Comparison of ENCODE assay signal across 1 cellular context in the genomic region with DNA sequence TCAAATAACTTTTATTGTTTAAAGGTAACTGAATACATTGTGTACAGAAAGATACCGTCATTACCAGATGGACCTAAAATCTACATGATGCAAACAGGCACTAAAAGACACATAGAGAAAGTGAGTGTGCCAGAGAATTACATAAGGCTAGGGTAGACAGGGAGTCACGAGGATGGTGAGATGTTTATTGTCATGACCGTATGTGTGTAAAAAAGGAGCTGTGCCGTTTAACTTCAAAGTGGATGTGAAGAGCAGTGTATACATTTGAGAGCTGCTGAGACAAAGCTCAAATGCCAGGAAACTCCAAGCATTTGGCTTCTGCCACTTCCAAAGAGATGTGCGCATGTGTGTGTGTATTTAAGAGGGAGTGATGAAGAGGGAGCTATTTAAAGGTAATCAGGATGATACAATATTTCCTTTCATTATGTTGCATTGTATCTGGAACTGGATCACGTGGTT.
A peak's percentile ranks its signal among the peaks of the same experiment; 100 is the strongest.
TF ChIP-seq lines count a peak whose summit lies in the region.

No MANE protein-coding gene starts in this region.

TF ChIP-seq in HEK293, 187 proteins besides CTCF, POLR2A, EP300 and RAD21 (continued from another document and continues in another):
- TF ChIP-seq, protein P1, sequence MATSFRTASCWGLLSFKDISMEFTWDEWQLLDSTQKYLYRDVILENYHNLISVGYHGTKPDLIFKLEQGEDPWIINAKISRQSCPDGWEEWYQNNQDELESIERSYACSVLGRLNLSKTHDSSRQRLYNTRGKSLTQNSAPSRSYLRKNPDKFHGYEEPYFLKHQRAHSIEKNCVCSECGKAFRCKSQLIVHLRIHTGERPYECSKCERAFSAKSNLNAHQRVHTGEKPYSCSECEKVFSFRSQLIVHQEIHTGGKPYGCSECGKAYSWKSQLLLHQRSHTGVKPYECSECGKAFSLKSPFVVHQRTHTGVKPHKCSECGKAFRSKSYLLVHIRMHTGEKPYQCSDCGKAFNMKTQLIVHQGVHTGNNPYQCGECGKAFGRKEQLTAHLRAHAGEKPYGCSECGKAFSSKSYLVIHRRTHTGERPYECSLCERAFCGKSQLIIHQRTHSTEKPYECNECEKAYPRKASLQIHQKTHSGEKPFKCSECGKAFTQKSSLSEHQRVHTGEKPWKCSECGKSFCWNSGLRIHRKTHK (tag by site-specific recombination; IDR thresholded peaks at IDR 0.05), result no peak
- TF ChIP-seq ZNF777 (tag by site-specific recombination; IDR thresholded peaks at IDR 0.05; ENCODE audit: borderline replicate concordance) (no peak), OSR2 (tag by site-specific recombination; IDR thresholded peaks at IDR 0.05) (peak; percentile 34; the same call in 1 of the 2 replicates), REPIN1 (tag by site-specific recombination; IDR thresholded peaks at IDR 0.05; ENCODE audit: low read depth) (no peak), BCL11B (tag by site-specific recombination; IDR thresholded peaks at IDR 0.05; ENCODE audit: low read depth) (no peak), ZNF341 (tag by site-specific recombination; IDR thresholded peaks at IDR 0.05; ENCODE audit: low read depth) (no peak), GLIS1 (tag by site-specific recombination; IDR thresholded peaks at IDR 0.05) (peak; percentile 19), ZNF248 (tag by site-specific recombination; IDR thresholded peaks at IDR 0.05) (no peak), ZNF391 (tag by site-specific recombination; IDR thresholded peaks at IDR 0.05; ENCODE audit: borderline replicate concordance, low read depth) (no peak), ZNF610 (tag by site-specific recombination; IDR thresholded peaks at IDR 0.05; ENCODE audit: borderline replicate concordance) (no peak), ZNF549 (tag by site-specific recombination; IDR thresholded peaks at IDR 0.05) (no peak), ZNF19 (tag by site-specific recombination; IDR thresholded peaks at IDR 0.05; ENCODE audit: low read depth) (no peak), ZNF433 (tag by site-specific recombination; IDR thresholded peaks at IDR 0.05; ENCODE audit: low read depth) (no peak), ZNF132 (tag by site-specific recombination; IDR thresholded peaks at IDR 0.05; ENCODE audit: borderline replicate concordance) (no peak), SP7 (tag by site-specific recombination; IDR thresholded peaks at IDR 0.05) (no peak), FEZF1 (tag by site-specific recombination; IDR thresholded peaks at IDR 0.05) (peak; percentile 67), ZNF2 (tag by site-specific recombination; IDR thresholded peaks at IDR 0.05) (no peak), ZNF561 (tag by site-specific recombination; IDR thresholded peaks at IDR 0.05; ENCODE audit: borderline replicate concordance) (0 out of 2 replicates have a peak, but pooled peaks have one; percentile 25), ZNF214 (tag by site-specific recombination; IDR thresholded peaks at IDR 0.05; ENCODE audit: borderline replicate concordance) (no peak), ZIC2 (tag by site-specific recombination; IDR thresholded peaks at IDR 0.05) (no peak), ZNF544 (tag by site-specific recombination; IDR thresholded peaks at IDR 0.05) (no peak), ZNF658 (tag by site-specific recombination; IDR thresholded peaks at IDR 0.05) (no peak), ZBTB48 (tag by site-specific recombination; IDR thresholded peaks at IDR 0.05) (no peak), ZNF366 (tag by site-specific recombination; conservative IDR thresholded peaks at IDR 0.05) (no peak), ZNF701 (tag by site-specific recombination; IDR thresholded peaks at IDR 0.05) (no peak), BCL11A (tag by site-specific recombination; IDR thresholded peaks at IDR 0.05; ENCODE audit: low read depth) (no peak), SCRT1 (tag by site-specific recombination; IDR thresholded peaks at IDR 0.05; ENCODE audit: borderline replicate concordance) (no peak), EGR2 (tag by site-specific recombination; IDR thresholded peaks at IDR 0.05; ENCODE audit: low read depth) (no peak), ZNF133 (tag by site-specific recombination; IDR thresholded peaks at IDR 0.05) (no peak), ZNF654 (tag by site-specific recombination; IDR thresholded peaks at IDR 0.05; ENCODE audit: low read depth) (no peak), ZNF211 (tag by site-specific recombination; IDR thresholded peaks at IDR 0.05; ENCODE audit: low read depth) (no peak), ZNF621 (tag by site-specific recombination; IDR thresholded peaks at IDR 0.05) (no peak)
- TF ChIP-seq, protein P2, sequence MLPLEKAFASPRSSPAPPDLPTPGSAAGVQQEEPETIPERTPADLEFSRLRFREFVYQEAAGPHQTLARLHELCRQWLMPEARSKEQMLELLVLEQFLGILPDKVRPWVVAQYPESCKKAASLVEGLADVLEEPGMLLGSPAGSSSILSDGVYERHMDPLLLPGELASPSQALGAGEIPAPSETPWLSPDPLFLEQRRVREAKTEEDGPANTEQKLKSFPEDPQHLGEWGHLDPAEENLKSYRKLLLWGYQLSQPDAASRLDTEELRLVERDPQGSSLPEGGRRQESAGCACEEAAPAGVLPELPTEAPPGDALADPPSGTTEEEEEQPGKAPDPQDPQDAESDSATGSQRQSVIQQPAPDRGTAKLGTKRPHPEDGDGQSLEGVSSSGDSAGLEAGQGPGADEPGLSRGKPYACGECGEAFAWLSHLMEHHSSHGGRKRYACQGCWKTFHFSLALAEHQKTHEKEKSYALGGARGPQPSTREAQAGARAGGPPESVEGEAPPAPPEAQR (tag by site-specific recombination; IDR thresholded peaks at IDR 0.05), result no peak
- TF ChIP-seq, protein P3, sequence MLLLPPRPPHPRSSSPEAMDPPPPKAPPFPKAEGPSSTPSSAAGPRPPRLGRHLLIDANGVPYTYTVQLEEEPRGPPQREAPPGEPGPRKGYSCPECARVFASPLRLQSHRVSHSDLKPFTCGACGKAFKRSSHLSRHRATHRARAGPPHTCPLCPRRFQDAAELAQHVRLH (tag by site-specific recombination; IDR thresholded peaks at IDR 0.05), result no peak
- TF ChIP-seq, protein P4, sequence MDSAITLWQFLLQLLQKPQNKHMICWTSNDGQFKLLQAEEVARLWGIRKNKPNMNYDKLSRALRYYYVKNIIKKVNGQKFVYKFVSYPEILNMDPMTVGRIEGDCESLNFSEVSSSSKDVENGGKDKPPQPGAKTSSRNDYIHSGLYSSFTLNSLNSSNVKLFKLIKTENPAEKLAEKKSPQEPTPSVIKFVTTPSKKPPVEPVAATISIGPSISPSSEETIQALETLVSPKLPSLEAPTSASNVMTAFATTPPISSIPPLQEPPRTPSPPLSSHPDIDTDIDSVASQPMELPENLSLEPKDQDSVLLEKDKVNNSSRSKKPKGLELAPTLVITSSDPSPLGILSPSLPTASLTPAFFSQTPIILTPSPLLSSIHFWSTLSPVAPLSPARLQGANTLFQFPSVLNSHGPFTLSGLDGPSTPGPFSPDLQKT (IDR thresholded peaks at IDR 0.05; ENCODE audit: borderline replicate concordance, low read depth, low read length), result no peak
- TF ChIP-seq, protein P5, sequence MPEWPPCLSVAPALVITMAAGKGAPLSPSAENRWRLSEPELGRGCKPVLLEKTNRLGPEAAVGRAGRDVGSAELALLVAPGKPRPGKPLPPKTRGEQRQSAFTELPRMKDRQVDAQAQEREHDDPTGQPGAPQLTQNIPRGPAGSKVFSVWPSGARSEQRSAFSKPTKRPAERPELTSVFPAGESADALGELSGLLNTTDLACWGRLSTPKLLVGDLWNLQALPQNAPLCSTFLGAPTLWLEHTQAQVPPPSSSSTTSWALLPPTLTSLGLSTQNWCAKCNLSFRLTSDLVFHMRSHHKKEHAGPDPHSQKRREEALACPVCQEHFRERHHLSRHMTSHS (tag by site-specific recombination; IDR thresholded peaks at IDR 0.05), result no peak
- TF ChIP-seq, protein P6, sequence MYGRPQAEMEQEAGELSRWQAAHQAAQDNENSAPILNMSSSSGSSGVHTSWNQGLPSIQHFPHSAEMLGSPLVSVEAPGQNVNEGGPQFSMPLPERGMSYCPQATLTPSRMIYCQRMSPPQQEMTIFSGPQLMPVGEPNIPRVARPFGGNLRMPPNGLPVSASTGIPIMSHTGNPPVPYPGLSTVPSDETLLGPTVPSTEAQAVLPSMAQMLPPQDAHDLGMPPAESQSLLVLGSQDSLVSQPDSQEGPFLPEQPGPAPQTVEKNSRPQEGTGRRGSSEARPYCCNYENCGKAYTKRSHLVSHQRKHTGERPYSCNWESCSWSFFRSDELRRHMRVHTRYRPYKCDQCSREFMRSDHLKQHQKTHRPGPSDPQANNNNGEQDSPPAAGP (tag by site-specific recombination; IDR thresholded peaks at IDR 0.05), result no peak
- TF ChIP-seq, protein P7, sequence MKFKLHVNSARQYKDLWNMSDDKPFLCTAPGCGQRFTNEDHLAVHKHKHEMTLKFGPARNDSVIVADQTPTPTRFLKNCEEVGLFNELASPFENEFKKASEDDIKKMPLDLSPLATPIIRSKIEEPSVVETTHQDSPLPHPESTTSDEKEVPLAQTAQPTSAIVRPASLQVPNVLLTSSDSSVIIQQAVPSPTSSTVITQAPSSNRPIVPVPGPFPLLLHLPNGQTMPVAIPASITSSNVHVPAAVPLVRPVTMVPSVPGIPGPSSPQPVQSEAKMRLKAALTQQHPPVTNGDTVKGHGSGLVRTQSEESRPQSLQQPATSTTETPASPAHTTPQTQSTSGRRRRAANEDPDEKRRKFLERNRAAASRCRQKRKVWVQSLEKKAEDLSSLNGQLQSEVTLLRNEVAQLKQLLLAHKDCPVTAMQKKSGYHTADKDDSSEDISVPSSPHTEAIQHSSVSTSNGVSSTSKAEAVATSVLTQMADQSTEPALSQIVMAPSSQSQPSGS (tag by site-specific recombination; IDR thresholded peaks at IDR 0.05; ENCODE audit: low read depth), result peak; percentile 33; the same call in 1 of the 2 replicates
- TF ChIP-seq, protein P8, sequence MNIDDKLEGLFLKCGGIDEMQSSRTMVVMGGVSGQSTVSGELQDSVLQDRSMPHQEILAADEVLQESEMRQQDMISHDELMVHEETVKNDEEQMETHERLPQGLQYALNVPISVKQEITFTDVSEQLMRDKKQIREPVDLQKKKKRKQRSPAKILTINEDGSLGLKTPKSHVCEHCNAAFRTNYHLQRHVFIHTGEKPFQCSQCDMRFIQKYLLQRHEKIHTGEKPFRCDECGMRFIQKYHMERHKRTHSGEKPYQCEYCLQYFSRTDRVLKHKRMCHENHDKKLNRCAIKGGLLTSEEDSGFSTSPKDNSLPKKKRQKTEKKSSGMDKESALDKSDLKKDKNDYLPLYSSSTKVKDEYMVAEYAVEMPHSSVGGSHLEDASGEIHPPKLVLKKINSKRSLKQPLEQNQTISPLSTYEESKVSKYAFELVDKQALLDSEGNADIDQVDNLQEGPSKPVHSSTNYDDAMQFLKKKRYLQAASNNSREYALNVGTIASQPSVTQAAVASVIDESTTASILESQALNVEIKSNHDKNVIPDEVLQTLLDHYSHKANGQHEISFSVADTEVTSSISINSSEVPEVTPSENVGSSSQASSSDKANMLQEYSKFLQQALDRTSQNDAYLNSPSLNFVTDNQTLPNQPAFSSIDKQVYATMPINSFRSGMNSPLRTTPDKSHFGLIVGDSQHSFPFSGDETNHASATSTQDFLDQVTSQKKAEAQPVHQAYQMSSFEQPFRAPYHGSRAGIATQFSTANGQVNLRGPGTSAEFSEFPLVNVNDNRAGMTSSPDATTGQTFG (tag by site-specific recombination; IDR thresholded peaks at IDR 0.05; ENCODE audit: borderline replicate concordance), result no peak
- TF ChIP-seq, protein P9, sequence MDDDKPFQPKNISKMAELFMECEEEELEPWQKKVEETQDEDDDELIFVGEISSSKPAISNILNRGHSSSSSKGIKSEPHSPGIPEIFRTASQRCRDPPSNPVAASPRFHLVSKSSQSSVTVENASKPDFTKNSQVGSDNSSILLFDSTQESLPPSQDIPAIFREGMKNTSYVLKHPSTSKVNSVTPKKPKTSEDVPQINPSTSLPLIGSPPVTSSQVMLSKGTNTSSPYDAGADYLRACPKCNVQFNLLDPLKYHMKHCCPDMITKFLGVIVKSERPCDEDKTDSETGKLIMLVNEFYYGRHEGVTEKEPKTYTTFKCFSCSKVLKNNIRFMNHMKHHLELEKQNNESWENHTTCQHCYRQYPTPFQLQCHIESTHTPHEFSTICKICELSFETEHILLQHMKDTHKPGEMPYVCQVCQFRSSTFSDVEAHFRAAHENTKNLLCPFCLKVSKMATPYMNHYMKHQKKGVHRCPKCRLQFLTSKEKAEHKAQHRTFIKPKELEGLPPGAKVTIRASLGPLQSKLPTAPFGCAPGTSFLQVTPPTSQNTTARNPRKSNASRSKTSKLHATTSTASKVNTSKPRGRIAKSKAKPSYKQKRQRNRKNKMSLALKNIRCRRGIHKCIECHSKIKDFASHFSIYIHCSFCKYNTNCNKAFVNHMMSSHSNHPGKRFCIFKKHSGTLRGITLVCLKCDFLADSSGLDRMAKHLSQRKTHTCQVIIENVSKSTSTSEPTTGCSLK (tag by site-specific recombination; IDR thresholded peaks at IDR 0.05), result no peak
- TF ChIP-seq, protein P10, sequence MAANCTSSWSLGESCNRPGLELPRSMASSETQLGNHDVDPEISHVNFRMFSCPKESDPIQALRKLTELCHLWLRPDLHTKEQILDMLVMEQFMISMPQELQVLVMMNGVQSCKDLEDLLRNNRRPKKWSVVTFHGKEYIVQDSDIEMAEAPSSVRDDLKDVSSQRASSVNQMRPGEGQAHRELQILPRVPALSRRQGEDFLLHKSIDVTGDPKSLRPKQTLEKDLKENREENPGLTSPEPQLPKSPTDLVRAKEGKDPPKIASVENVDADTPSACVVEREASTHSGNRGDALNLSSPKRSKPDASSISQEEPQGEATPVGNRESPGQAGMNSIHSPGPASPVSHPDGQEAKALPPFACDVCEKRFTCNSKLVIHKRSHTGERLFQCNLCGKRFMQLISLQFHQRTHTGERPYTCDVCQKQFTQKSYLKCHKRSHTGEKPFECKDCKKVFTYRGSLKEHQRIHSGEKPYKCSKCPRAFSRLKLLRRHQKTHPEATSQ (tag by site-specific recombination; IDR thresholded peaks at IDR 0.05), result no peak
- TF ChIP-seq, protein P11, sequence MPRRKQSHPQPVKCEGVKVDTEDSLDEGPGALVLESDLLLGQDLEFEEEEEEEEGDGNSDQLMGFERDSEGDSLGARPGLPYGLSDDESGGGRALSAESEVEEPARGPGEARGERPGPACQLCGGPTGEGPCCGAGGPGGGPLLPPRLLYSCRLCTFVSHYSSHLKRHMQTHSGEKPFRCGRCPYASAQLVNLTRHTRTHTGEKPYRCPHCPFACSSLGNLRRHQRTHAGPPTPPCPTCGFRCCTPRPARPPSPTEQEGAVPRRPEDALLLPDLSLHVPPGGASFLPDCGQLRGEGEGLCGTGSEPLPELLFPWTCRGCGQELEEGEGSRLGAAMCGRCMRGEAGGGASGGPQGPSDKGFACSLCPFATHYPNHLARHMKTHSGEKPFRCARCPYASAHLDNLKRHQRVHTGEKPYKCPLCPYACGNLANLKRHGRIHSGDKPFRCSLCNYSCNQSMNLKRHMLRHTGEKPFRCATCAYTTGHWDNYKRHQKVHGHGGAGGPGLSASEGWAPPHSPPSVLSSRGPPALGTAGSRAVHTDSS (tag by site-specific recombination; IDR thresholded peaks at IDR 0.05), result no peak
